Comparison of ENCODE assay signal across 25 cellular contexts in the genomic region with DNA sequence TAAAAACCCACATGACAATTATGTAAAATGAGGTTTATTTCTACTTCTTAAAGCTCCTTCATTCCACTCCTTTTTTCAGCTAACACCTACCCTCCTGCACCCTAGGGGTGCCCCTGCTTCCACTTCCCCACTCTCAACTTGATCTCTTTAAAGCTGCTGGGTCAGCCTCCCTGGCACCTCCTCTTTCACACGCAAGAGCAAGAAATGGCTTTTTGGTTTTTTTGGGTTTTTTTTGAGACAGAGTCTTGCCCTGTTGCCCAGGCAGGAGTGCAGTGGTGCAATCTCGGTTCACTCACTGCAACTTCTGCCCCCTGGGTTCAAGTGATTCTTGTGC.
A peak's percentile ranks its signal among the peaks of the same experiment; 100 is the strongest.
DNase-seq lines count a peak whose midpoint lies in the region; ATAC-seq and TF ChIP-seq lines count a peak whose summit lies in the region.
"Had no signal": no experiment of that assay in that cellular context is flagged by ENCODE, and none has a peak within 500 bp of the region (broad histone marks: within the 10 kb centered on the region; RNA-seq: fewer than 3 reads in every experiment).

No MANE protein-coding gene starts in this region.

- H3K4me1 ChIP-seq in ovary (ENCODE audit: insufficient read depth), result no peaks in the 10 kb centered on the region
- H3K4me1 ChIP-seq: parathyroid adenoma, uterus had no signal

- no peak overlapping the region for H3K4me3 ChIP-seq in GM12865 (ENCODE audit: low read depth, low read length)
- H3K4me3 ChIP-seq in ovary, result no peak overlapping the region
- H3K4me3 ChIP-seq: heart left ventricle, SK-N-MC, skin epidermis, thoracic aorta, uterus had no signal

- intact Hi-C loops in CD14-positive monocyte (cut with micrococcal nuclease), result no loop called here
- intact Hi-C loops in activated B cell treated with CpG ODN at 0.5 μM for 24 hours (cut with micrococcal nuclease), result no loop called here
- intact Hi-C loops in ovary (cut with DNase I), result no loop called here

- H3K4me1 Mint-ChIP-seq in CD14-positive monocyte (peaks cover 27% of the 10 kb centered on the region), activated B cell treated with CpG ODN at 0.5 μM for 24 hours (peaks cover 55% of the 10 kb centered on the region), memory B cell (peaks cover 11% of the 10 kb centered on the region), nephron progenitor cell (peaks cover 24% of the 10 kb centered on the region)
- H3K4me1 Mint-ChIP-seq: neural crest cell; stimulated activated naive CD8-positive, alpha-beta T cell treated with anti-CD3 and anti-CD28 coated beads, Interleukin-15, amount 100 ng/mL, for 72 hours had no signal

- no peaks in the 10 kb centered on the region for H3K9me3 Mint-ChIP-seq in CD14-positive monocyte
- no peaks in the 10 kb centered on the region for H3K9me3 Mint-ChIP-seq in activated B cell treated with CpG ODN at 0.5 μM for 24 hours
- no peaks in the 10 kb centered on the region for H3K9me3 Mint-ChIP-seq in memory B cell
- no peaks in the 10 kb centered on the region for H3K9me3 Mint-ChIP-seq in nephron progenitor cell
- H3K9me3 Mint-ChIP-seq: activated T-cell treated with anti-CD3 and anti-CD28 coated beads, Interleukin-2, amount 50 U/mL, for 72 hours; neural crest cell; stimulated activated naive CD8-positive, alpha-beta T cell treated with anti-CD3 and anti-CD28 coated beads, Interleukin-15, amount 100 ng/mL, for 72 hours had no signal

- no peaks in the 10 kb centered on the region for H3K27me3 Mint-ChIP-seq in CD14-positive monocyte (ENCODE audit: low read depth in 3 of 3)
- no peaks in the 10 kb centered on the region for H3K27me3 Mint-ChIP-seq in activated B cell treated with CpG ODN at 0.5 μM for 24 hours
- no peaks in the 10 kb centered on the region for H3K27me3 Mint-ChIP-seq in memory B cell
- no peaks in the 10 kb centered on the region for H3K27me3 Mint-ChIP-seq in nephron progenitor cell (ENCODE audit: low read depth, poor library complexity)
- H3K27me3 Mint-ChIP-seq: stimulated activated naive CD8-positive, alpha-beta T cell treated with anti-CD3 and anti-CD28 coated beads, Interleukin-15, amount 100 ng/mL, for 72 hours had no signal

- TF ChIP-seq EP300 in ovary (IDR thresholded peaks at IDR 0.05), result no peak

- no peak for TF ChIP-seq CTCF in CD14-positive monocyte (IDR thresholded peaks at IDR 0.05)
- TF ChIP-seq CTCF in GM12865 (IDR thresholded peaks at IDR 0.05; ENCODE audit: insufficient read depth, low read depth, low read length, missing control alignments), result no peak
- no peak for TF ChIP-seq CTCF in activated B cell treated with CpG ODN at 0.5 μM for 24 hours (IDR thresholded peaks at IDR 0.05)
- no peak for TF ChIP-seq CTCF in ovary (IDR thresholded peaks at IDR 0.05)
- TF ChIP-seq CTCF in nephron progenitor cell (IDR thresholded peaks at IDR 0.05), result no peak

- WGBS in ovary, 3 donors, result 86 to 88% (median 87%) methylated on average over 2 of the region's 2 CpGs

- no peak overlapping the region for H3K27ac ChIP-seq in ovary
- H3K27ac ChIP-seq: C4-2B, heart left ventricle, parathyroid adenoma, SK-N-MC, skin epidermis, thoracic aorta, uterus had no signal

- H3K9me3 ChIP-seq in ovary, result no peaks in the 10 kb centered on the region
- H3K9me3 ChIP-seq: heart left ventricle, thoracic aorta, uterus had no signal

- POLR2A ChIA-PET in activated B cell treated with CpG ODN at 0.5 μM for 24 hours (lab: Charles Lee), result interaction anchor here (0.7 kb wide), 1 partner anchor 212 kb away, joined by 4 read pairs; no protein-coding TSS in a partner anchor

- no peaks in the 10 kb centered on the region for H3K36me3 ChIP-seq in ovary
- H3K36me3 ChIP-seq: uterus had no signal

- no peaks in the 10 kb centered on the region for H3K27me3 ChIP-seq in ovary
- H3K27me3 ChIP-seq: heart left ventricle, uterus had no signal

- H3K27ac Mint-ChIP-seq in CD14-positive monocyte (peak overlapping the region; percentile 36 to 80 (median 74)), activated B cell treated with CpG ODN at 0.5 μM for 24 hours (no peak overlapping the region), memory B cell (no peak overlapping the region), nephron progenitor cell (no peak overlapping the region)
- H3K27ac Mint-ChIP-seq: activated T-cell treated with anti-CD3 and anti-CD28 coated beads, Interleukin-2, amount 50 U/mL, for 72 hours; stimulated activated naive CD8-positive, alpha-beta T cell treated with anti-CD3 and anti-CD28 coated beads, Interleukin-15, amount 100 ng/mL, for 72 hours had no signal

- H3K36me3 Mint-ChIP-seq in CD14-positive monocyte (peaks cover 68 to 77% of the 10 kb centered on the region in 2 donors), activated B cell treated with CpG ODN at 0.5 μM for 24 hours (ENCODE audit: low read depth) (no peaks in the 10 kb centered on the region), memory B cell (no peaks in the 10 kb centered on the region), nephron progenitor cell (ENCODE audit: low read depth) (peaks cover 34% of the 10 kb centered on the region)

- H3K4me3 Mint-ChIP-seq in CD14-positive monocyte (no peak overlapping the region), activated B cell treated with CpG ODN at 0.5 μM for 24 hours (no peak overlapping the region), memory B cell (no peak overlapping the region), nephron progenitor cell (no peak overlapping the region)
- H3K4me3 Mint-ChIP-seq: activated T-cell treated with anti-CD3 and anti-CD28 coated beads, Interleukin-2, amount 50 U/mL, for 72 hours; neural crest cell; stimulated activated naive CD8-positive, alpha-beta T cell treated with anti-CD3 and anti-CD28 coated beads, Interleukin-15, amount 100 ng/mL, for 72 hours had no signal

- TF ChIP-seq POLR2A in ovary (IDR thresholded peaks at IDR 0.05), result no peak

- CTCF ChIA-PET in activated B cell treated with CpG ODN at 0.5 μM for 24 hours (lab: Charles Lee), result interaction anchor here (0.6 to 1.5 kb wide), 7 partner anchors 11 to 686 kb away, joined by 3 to 9 read pairs (median 3); no protein-coding TSS in a partner anchor

- DNase-seq in CD14-positive monocyte (ENCODE audit: low spot score), result no peak
- peak; percentile 14 for DNase-seq in GM12865 (ENCODE audit: low read depth)
- no peak for DNase-seq in activated B cell treated with CpG ODN at 0.5 μM for 24 hours
- no peak for DNase-seq in memory B cell (ENCODE audit: low spot score in 2 of 2)
- DNase-seq in AG08396 (ENCODE audit: low spot score), result no peak
- no peak for DNase-seq in ovary
- DNase-seq in nephron progenitor cell, result no peak
- DNase-seq: activated naive CD4-positive, alpha-beta T cell treated with Interleukin-2 at 50 U/mL for 16 hours; activated T-cell treated with anti-CD3 and anti-CD28 coated beads, Interleukin-2, amount 50 U/mL, for 72 hours; cortex of kidney; DND-41; GF-D8; heart left ventricle; IMR-90; NCI-H1092 treated with DMSO at 0.1 percent for 48 hours; NCI-H1694 treated with DMSO at 0.1 percent for 48 hours; NCI-H510A; stimulated activated naive CD8-positive, alpha-beta T cell treated with anti-CD3 and anti-CD28 coated beads, Interleukin-15, amount 100 ng/mL, for 72 hours; uterus had no signal

- ATAC-seq in activated B cell treated with CpG ODN at 0.5 μM for 24 hours (ENCODE audit: low read depth) (peak; percentile 47), memory B cell (ENCODE audit: low read depth) (peak; percentile 77)
- ATAC-seq: activated T-cell treated with anti-CD3 and anti-CD28 coated beads, Interleukin-2, amount 50 U/mL, for 72 hours; heart left ventricle; stimulated activated naive CD8-positive, alpha-beta T cell treated with anti-CD3 and anti-CD28 coated beads, Interleukin-15, amount 100 ng/mL, for 72 hours had no signal

Comparison
In these comparisons a context has a peak if more than half of its experiments do, and no peak if none do; other contexts are left out.
1. H3K27ac Mint-ChIP-seq: peak in CD14-positive monocyte (7 of 7); none in activated B cell treated with CpG ODN at 0.5 μM for 24 hours (single experiment), memory B cell (single experiment) and nephron progenitor cell (single experiment).